Comparison of ENCODE assay signal across 2 cellular contexts in genomic region chr7:108557617-108558016, GRCh38.
A peak's percentile ranks its signal among the peaks of the same experiment; 100 is the strongest.
TF ChIP-seq lines count a peak whose summit lies in the region.

No MANE protein-coding gene starts in this region.

TF ChIP-seq in HEK293, 187 proteins besides CTCF, POLR2A, EP300 and RAD21:
- TF ChIP-seq ZFP69B (tag by site-specific recombination; IDR thresholded peaks at IDR 0.05) (no peak), ZNF707 (tag by site-specific recombination; IDR thresholded peaks at IDR 0.05) (peak; percentile 78), ZNF248 (tag by site-specific recombination; IDR thresholded peaks at IDR 0.05) (no peak), ZNF175 (tag by site-specific recombination; IDR thresholded peaks at IDR 0.05) (no peak), KLF8 (tag by site-specific recombination; IDR thresholded peaks at IDR 0.05) (no peak)

TF ChIP-seq in K562, 482 proteins besides CTCF, POLR2A, EP300 and RAD21:
- TF ChIP-seq SOX6 (IDR thresholded peaks at IDR 0.05) (no peak), ZNF707 (CRISPR knock-in tag; conservative IDR thresholded peaks at IDR 0.05) (peak; percentile 93)
